ENCODE assay signal across 26 cellular contexts in the genomic region with DNA sequence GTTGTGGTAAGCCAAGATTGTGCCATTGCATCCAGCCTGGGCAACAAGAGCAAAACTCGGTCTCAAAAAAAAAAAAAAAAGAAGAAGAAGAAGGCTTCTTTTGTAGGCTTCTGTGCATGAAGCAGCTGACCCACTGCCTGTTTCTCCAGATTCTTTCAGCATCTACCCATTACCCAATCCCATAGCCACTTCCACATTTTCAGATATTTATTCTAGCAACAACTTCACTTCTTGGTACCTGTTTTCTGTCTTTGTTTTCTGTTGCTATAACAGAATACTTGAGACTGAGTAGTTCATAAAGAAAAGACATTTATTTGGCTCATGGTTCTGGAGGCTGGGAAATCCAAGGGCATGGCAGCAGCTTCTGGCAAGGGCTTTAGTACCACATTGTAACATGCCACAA.
A peak's percentile ranks its signal among the peaks of the same experiment; 100 is the strongest.
DNase-seq lines count a peak whose midpoint lies in the region; ATAC-seq and TF ChIP-seq lines count a peak whose summit lies in the region.
"Had no signal": no experiment of that assay in that cellular context is flagged by ENCODE, and none has a peak within 500 bp of the region (broad histone marks: within the 10 kb centered on the region; RNA-seq: fewer than 3 reads in every experiment).

No MANE protein-coding gene starts in this region.

- H3K4me1 ChIP-seq in HEK293 (ENCODE audit: control insufficient read depth, insufficient read depth, low read length) = no peaks in the 10 kb centered on the region
- peaks cover 0 to 4% (median 0%) of the 10 kb centered on the region in 3 donors for H3K4me1 ChIP-seq in skeletal muscle tissue (ENCODE audit: control insufficient read depth in 3 of 3, insufficient read depth in 3 of 3, low read length in 3 of 3)
- H3K4me1 ChIP-seq: sigmoid colon had no signal

- H3K27ac ChIP-seq in HEK293 (ENCODE audit: extremely low read depth, low read depth, low read length) = no peak overlapping the region
- peak overlapping the region; percentile 36 for H3K27ac ChIP-seq in skeletal muscle tissue (ENCODE audit: low read depth, low read length)
- H3K27ac ChIP-seq: GM23248, parathyroid adenoma, sigmoid colon had no signal

- CTCF ChIA-PET in HEK293 (lab: Yijun Ruan, JAX) = no interaction called here

- H3K36me3 Mint-ChIP-seq in dendritic cell treated with granulocyte-macrophage colony-stimulating factor and Interleukin-4, amounts not matched to agents 40 ng/mL and 50 ng/mL, for 4 days (ENCODE audit: low read depth) = no peaks in the 10 kb centered on the region
- H3K36me3 Mint-ChIP-seq: IgD-negative memory B cell had no signal

- H3K27me3 Mint-ChIP-seq in dendritic cell treated with granulocyte-macrophage colony-stimulating factor and Interleukin-4, amounts not matched to agents 40 ng/mL and 50 ng/mL, for 4 days = no peaks in the 10 kb centered on the region
- H3K27me3 Mint-ChIP-seq: activated B cell treated with CpG ODN at 0.5 μM for 24 hours; activated CD8-positive, alpha-beta memory T cell treated with anti-CD3 and anti-CD28 coated beads, Interleukin-2, amount 10 ng/mL, durations not matched to agents 7 days and 5 days; CD4-positive, alpha-beta T cell; IgD-negative memory B cell had no signal

- H3K27me3 ChIP-seq in skeletal muscle tissue (ENCODE audit: control insufficient read depth in 3 of 3, insufficient read depth in 3 of 3, low read length in 3 of 3) = no peaks in the 10 kb centered on the region
- H3K27me3 ChIP-seq: sigmoid colon had no signal

- no peak overlapping the region for H3K4me3 Mint-ChIP-seq in dendritic cell treated with granulocyte-macrophage colony-stimulating factor and Interleukin-4, amounts not matched to agents 40 ng/mL and 50 ng/mL, for 4 days
- H3K4me3 Mint-ChIP-seq: activated B cell treated with CpG ODN at 0.5 μM for 24 hours; activated CD8-positive, alpha-beta memory T cell treated with anti-CD3 and anti-CD28 coated beads, Interleukin-2, amount 10 ng/mL, durations not matched to agents 7 days and 5 days; CD4-positive, alpha-beta T cell; IgD-negative memory B cell; stimulated activated naive B cell treated with anti-CD40 and anti-IgM and Interleukin-4, amounts not matched to agents 10 μg/mL and 1 μg/mL and 100 μg/mL, for 72 hours had no signal

- peaks cover 33% of the 10 kb centered on the region for H3K4me1 Mint-ChIP-seq in dendritic cell treated with granulocyte-macrophage colony-stimulating factor and Interleukin-4, amounts not matched to agents 40 ng/mL and 50 ng/mL, for 4 days (ENCODE audit: low read depth)

- intact Hi-C loops in dendritic cell treated with granulocyte-macrophage colony-stimulating factor and Interleukin-4, amounts not matched to agents 40 ng/mL and 50 ng/mL, for 4 days (cut with micrococcal nuclease) = no loop called here

- no peak for TF ChIP-seq CTCF in HEK293 (tag by site-specific recombination; IDR thresholded peaks at IDR 0.05)

- DNase-seq in NOMO-1 treated with DMSO at 0.1 percent for 48 hours (lab: John Stamatoyannopoulos, UW; ENCODE audit: unreplicated experiment) = peak; percentile 86
- DNase-seq in effector CD4-positive, alpha-beta T cell = no peak
- DNase-seq: activated B cell treated with CpG ODN at 0.5 μM for 24 hours; activated CD8-positive, alpha-beta memory T cell treated with anti-CD3 and anti-CD28 coated beads, Interleukin-2, amount 10 ng/mL, durations not matched to agents 7 days and 5 days; activated naive CD4-positive, alpha-beta T cell; activated T-cell treated with anti-CD3 and anti-CD28 coated beads, Interleukin-2, amount 50 U/mL, for 48 hours; CD4-positive, alpha-beta T cell; cerebellar nuclear complex; EL; GM23248; islet precursor cell; NCI-H1105 treated with DMSO at 0.1 percent for 48 hours; NCI-H1930; NCI-H69; sigmoid colon; stimulated activated CD4-positive, alpha-beta T cell treated with anti-CD3 and anti-CD28 coated beads, Interleukin-15, amount 100 ng/mL, for 24 hours; stimulated activated naive B cell treated with anti-CD40 and anti-IgM and Interleukin-4, amounts not matched to agents 10 μg/mL and 1 μg/mL and 100 μg/mL, for 72 hours; SW 1271; T1000 had no signal

- no peaks in the 10 kb centered on the region for H3K9me3 ChIP-seq in HEK293 (ENCODE audit: control insufficient read depth, insufficient read depth, low read depth, low read length)
- H3K9me3 ChIP-seq in skeletal muscle tissue (ENCODE audit: control insufficient read depth in 3 of 3, low read length in 3 of 3) = peaks cover 0 to 2% (median 0%) of the 10 kb centered on the region in 3 donors
- H3K9me3 ChIP-seq: sigmoid colon had no signal

- peaks cover 7% of the 10 kb centered on the region for H3K9me3 Mint-ChIP-seq in dendritic cell treated with granulocyte-macrophage colony-stimulating factor and Interleukin-4, amounts not matched to agents 40 ng/mL and 50 ng/mL, for 4 days

- peak overlapping the region; percentile 82 for H3K27ac Mint-ChIP-seq in dendritic cell treated with granulocyte-macrophage colony-stimulating factor and Interleukin-4, amounts not matched to agents 40 ng/mL and 50 ng/mL, for 4 days
- H3K27ac Mint-ChIP-seq: activated B cell treated with CpG ODN at 0.5 μM for 24 hours; activated CD8-positive, alpha-beta memory T cell treated with anti-CD3 and anti-CD28 coated beads, Interleukin-2, amount 10 ng/mL, durations not matched to agents 7 days and 5 days; CD4-positive, alpha-beta T cell; IgD-negative memory B cell; stimulated activated naive B cell treated with anti-CD40 and anti-IgM and Interleukin-4, amounts not matched to agents 10 μg/mL and 1 μg/mL and 100 μg/mL, for 72 hours had no signal

- H3K9ac ChIP-seq in skeletal muscle tissue (ENCODE audit: low read depth in 1 of 3, low read length in 3 of 3) = no peak overlapping the region
- H3K9ac ChIP-seq: GM23248, parathyroid adenoma had no signal

- POLR2A ChIA-PET in HEK293 (lab: Yijun Ruan, JAX) = no interaction called here

- ATAC-seq in HG03565 (IDR thresholded peaks at IDR 0.05; ENCODE audit: unreplicated experiment) (no peak), HG02970 (IDR thresholded peaks at IDR 0.05; ENCODE audit: low FRiP score, unreplicated experiment) (no peak)
- ATAC-seq: activated CD8-positive, alpha-beta memory T cell treated with anti-CD3 and anti-CD28 coated beads, Interleukin-2, amount 10 ng/mL, durations not matched to agents 7 days and 5 days; stimulated activated naive B cell treated with anti-CD40 and anti-IgM and Interleukin-4, amounts not matched to agents 10 μg/mL and 1 μg/mL and 100 μg/mL, for 72 hours had no signal

- H3K4me3 ChIP-seq in HEK293 (ENCODE audit: low read depth, low read length) (no peak overlapping the region), skeletal muscle tissue (ENCODE audit: low read length in 3 of 3) (no peak overlapping the region)
- H3K4me3 ChIP-seq: GM23248, sigmoid colon had no signal

- H3K36me3 ChIP-seq in HEK293 (ENCODE audit: control insufficient read depth in 2 of 2, insufficient read depth in 1 of 2, low read length in 2 of 2) = no peaks in the 10 kb centered on the region
- H3K36me3 ChIP-seq in skeletal muscle tissue (ENCODE audit: control insufficient read depth in 3 of 3, insufficient read depth in 3 of 3, low read length in 3 of 3) = no peaks in the 10 kb centered on the region
- H3K36me3 ChIP-seq: sigmoid colon had no signal

TF ChIP-seq in HEK293, 187 proteins besides CTCF, POLR2A, EP300 and RAD21:
- TF ChIP-seq ZNF747 (tag by site-specific recombination; IDR thresholded peaks at IDR 0.05) (no peak), ZNF624 (tag by site-specific recombination; IDR thresholded peaks at IDR 0.05) (no peak), SETDB1 (IDR thresholded peaks at IDR 0.05; ENCODE audit: insufficient read length, low read length) (peak; percentile 54)
- TF ChIP-seq, protein P1, sequence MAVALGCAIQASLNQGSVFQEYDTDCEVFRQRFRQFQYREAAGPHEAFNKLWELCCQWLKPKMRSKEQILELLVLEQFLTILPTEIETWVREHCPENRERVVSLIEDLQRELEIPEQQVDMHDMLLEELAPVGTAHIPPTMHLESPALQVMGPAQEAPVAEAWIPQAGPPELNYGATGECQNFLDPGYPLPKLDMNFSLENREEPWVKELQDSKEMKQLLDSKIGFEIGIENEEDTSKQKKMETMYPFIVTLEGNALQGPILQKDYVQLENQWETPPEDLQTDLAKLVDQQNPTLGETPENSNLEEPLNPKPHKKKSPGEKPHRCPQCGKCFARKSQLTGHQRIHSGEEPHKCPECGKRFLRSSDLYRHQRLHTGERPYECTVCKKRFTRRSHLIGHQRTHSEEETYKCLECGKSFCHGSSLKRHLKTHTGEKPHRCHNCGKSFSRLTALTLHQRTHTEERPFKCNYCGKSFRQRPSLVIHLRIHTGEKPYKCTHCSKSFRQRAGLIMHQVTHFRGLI (tag by site-specific recombination; IDR thresholded peaks at IDR 0.05) = no peak
